Comparison of ENCODE assay signal across 1 cellular context in the genomic region with DNA sequence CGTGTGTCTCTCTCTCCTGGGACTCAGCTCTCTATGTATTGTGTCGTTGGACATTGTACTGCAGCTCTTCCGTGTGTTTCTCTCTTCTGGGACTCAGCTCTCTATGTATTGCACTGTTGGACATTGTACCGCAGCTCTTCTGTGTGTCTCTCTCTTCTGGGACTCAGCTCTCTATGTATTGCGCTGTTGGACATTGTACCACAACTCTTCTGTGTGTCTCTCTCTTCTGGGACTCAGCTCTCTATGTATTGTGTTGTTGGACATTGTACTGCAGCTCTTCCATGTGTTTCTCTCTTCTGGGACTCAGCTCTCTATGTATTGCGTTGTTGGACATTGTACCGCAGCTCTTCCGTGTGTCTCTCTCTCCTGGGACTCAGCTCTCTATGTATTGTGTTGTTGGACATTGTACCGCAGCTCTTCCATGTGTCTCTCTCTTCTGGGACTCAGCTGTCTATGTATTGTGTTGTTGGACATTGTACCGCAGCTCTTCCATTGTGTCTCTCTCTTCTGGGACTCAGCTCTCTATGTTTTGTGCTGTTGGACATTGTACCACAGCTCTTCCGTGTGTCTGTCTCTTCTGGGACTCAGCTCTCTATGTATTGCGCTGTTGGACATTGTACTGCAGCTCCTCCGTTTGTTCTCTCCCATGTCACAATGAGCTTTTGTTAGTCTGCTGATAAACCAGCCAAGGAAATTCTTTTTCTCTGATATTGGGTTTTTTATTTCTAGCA.
TF ChIP-seq lines count a peak whose summit lies in the region.

No MANE protein-coding gene starts in this region.

TF ChIP-seq in HepG2, 621 proteins besides CTCF, POLR2A, EP300 and RAD21 (continued from another document and continues in another):
- TF ChIP-seq, protein P1, sequence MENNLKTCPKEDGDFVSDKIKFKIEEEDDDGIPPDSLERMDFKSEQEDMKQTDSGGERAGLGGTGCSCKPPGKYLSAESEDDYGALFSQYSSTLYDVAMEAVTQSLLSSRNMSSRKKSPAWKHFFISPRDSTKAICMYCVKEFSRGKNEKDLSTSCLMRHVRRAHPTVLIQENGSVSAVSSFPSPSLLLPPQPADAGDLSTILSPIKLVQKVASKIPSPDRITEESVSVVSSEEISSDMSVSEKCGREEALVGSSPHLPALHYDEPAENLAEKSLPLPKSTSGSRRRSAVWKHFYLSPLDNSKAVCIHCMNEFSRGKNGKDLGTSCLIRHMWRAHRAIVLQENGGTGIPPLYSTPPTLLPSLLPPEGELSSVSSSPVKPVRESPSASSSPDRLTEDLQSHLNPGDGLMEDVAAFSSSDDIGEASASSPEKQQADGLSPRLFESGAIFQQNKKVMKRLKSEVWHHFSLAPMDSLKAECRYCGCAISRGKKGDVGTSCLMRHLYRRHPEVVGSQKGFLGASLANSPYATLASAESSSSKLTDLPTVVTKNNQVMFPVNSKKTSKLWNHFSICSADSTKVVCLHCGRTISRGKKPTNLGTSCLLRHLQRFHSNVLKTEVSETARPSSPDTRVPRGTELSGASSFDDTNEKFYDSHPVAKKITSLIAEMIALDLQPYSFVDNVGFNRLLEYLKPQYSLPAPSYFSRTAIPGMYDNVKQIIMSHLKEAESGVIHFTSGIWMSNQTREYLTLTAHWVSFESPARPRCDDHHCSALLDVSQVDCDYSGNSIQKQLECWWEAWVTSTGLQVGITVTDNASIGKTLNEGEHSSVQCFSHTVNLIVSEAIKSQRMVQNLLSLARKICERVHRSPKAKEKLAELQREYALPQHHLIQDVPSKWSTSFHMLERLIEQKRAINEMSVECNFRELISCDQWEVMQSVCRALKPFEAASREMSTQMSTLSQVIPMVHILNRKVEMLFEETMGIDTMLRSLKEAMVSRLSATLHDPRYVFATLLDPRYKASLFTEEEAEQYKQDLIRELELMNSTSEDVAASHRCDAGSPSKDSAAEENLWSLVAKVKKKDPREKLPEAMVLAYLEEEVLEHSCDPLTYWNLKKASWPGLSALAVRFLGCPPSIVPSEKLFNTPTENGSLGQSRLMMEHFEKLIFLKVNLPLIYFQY (CRISPR knock-in tag; IDR thresholded peaks at IDR 0.05; ENCODE audit: borderline replicate concordance), result no peak
- TF ChIP-seq ATF1 (CRISPR knock-in tag; IDR thresholded peaks at IDR 0.05), result peak; percentile 50; the same call in 1 of the 2 replicates
- TF ChIP-seq, protein P2, sequence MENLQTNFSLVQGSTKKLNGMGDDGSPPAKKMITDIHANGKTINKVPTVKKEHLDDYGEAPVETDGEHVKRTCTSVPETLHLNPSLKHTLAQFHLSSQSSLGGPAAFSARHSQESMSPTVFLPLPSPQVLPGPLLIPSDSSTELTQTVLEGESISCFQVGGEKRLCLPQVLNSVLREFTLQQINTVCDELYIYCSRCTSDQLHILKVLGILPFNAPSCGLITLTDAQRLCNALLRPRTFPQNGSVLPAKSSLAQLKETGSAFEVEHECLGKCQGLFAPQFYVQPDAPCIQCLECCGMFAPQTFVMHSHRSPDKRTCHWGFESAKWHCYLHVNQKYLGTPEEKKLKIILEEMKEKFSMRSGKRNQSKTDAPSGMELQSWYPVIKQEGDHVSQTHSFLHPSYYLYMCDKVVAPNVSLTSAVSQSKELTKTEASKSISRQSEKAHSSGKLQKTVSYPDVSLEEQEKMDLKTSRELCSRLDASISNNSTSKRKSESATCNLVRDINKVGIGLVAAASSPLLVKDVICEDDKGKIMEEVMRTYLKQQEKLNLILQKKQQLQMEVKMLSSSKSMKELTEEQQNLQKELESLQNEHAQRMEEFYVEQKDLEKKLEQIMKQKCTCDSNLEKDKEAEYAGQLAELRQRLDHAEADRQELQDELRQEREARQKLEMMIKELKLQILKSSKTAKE (CRISPR knock-in tag; IDR thresholded peaks at IDR 0.05; ENCODE audit: borderline replicate concordance), result peak; percentile 10; the same call in 1 of the 2 replicates
- no peak for TF ChIP-seq ZFYVE20 (CRISPR knock-in tag; IDR thresholded peaks at IDR 0.05; ENCODE audit: borderline replicate concordance, low read depth)
- TF ChIP-seq ZNF24 (IDR thresholded peaks at IDR 0.05), result no peak
- TF ChIP-seq STAG1 (CRISPR knock-in tag; IDR thresholded peaks at IDR 0.05), result no peak
- TF ChIP-seq TEAD3 (CRISPR knock-in tag; optimal IDR thresholded peaks at IDR 0.05; ENCODE audit: borderline replicate concordance), result no peak
- TF ChIP-seq ZNF180 (CRISPR knock-in tag; IDR thresholded peaks at IDR 0.05; ENCODE audit: borderline replicate concordance, low read depth), result no peak
- no peak for TF ChIP-seq AGO2 (optimal IDR thresholded peaks at IDR 0.05; ENCODE audit: low read depth, low read length)
- TF ChIP-seq, protein P3, sequence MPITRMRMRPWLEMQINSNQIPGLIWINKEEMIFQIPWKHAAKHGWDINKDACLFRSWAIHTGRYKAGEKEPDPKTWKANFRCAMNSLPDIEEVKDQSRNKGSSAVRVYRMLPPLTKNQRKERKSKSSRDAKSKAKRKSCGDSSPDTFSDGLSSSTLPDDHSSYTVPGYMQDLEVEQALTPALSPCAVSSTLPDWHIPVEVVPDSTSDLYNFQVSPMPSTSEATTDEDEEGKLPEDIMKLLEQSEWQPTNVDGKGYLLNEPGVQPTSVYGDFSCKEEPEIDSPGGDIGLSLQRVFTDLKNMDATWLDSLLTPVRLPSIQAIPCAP (CRISPR knock-in tag; IDR thresholded peaks at IDR 0.05; ENCODE audit: low read depth), result no peak
- TF ChIP-seq PHF8 (CRISPR knock-in tag; IDR thresholded peaks at IDR 0.05), result no peak
- no peak; the same call in 1 of the 2 replicates for TF ChIP-seq RXRB (CRISPR knock-in tag; IDR thresholded peaks at IDR 0.05; ENCODE audit: borderline replicate concordance)
- TF ChIP-seq, protein P4, sequence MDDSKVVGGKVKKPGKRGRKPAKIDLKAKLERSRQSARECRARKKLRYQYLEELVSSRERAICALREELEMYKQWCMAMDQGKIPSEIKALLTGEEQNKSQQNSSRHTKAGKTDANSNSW (CRISPR knock-in tag; IDR thresholded peaks at IDR 0.05; ENCODE audit: borderline replicate concordance), result no peak
- TF ChIP-seq PCBP2 (optimal IDR thresholded peaks at IDR 0.05; ENCODE audit: low read depth, low read length, poor library complexity, severe bottlenecking), result no peak
- no peak for TF ChIP-seq HOXA5 (CRISPR knock-in tag; IDR thresholded peaks at IDR 0.05)
- TF ChIP-seq, protein P5, sequence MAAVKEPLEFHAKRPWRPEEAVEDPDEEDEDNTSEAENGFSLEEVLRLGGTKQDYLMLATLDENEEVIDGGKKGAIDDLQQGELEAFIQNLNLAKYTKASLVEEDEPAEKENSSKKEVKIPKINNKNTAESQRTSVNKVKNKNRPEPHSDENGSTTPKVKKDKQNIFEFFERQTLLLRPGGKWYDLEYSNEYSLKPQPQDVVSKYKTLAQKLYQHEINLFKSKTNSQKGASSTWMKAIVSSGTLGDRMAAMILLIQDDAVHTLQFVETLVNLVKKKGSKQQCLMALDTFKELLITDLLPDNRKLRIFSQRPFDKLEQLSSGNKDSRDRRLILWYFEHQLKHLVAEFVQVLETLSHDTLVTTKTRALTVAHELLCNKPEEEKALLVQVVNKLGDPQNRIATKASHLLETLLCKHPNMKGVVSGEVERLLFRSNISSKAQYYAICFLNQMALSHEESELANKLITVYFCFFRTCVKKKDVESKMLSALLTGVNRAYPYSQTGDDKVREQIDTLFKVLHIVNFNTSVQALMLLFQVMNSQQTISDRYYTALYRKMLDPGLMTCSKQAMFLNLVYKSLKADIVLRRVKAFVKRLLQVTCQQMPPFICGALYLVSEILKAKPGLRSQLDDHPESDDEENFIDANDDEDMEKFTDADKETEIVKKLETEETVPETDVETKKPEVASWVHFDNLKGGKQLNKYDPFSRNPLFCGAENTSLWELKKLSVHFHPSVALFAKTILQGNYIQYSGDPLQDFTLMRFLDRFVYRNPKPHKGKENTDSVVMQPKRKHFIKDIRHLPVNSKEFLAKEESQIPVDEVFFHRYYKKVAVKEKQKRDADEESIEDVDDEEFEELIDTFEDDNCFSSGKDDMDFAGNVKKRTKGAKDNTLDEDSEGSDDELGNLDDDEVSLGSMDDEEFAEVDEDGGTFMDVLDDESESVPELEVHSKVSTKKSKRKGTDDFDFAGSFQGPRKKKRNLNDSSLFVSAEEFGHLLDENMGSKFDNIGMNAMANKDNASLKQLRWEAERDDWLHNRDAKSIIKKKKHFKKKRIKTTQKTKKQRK (IDR thresholded peaks at IDR 0.05; ENCODE audit: low read length), result no peak
- TF ChIP-seq ZNF775 (CRISPR knock-in tag; IDR thresholded peaks at IDR 0.05; ENCODE audit: borderline replicate concordance), result no peak
- TF ChIP-seq SOX6 (IDR thresholded peaks at IDR 0.05), result peak; percentile 100
- peak; percentile 96 for TF ChIP-seq SOX6 (CRISPR knock-in tag; IDR thresholded peaks at IDR 0.05)
- no peak for TF ChIP-seq ZNF282 (IDR thresholded peaks at IDR 0.05; ENCODE audit: partially characterized antibody)
- peak; percentile 83 for TF ChIP-seq CBX1 (IDR thresholded peaks at IDR 0.05; ENCODE audit: low read depth)
- TF ChIP-seq MTA3 (CRISPR knock-in tag; IDR thresholded peaks at IDR 0.05), result no peak
- peak; percentile 25; the same call in 1 of the 2 replicates for TF ChIP-seq ELF3 (CRISPR knock-in tag; IDR thresholded peaks at IDR 0.05)
- TF ChIP-seq MXD4 (CRISPR knock-in tag; IDR thresholded peaks at IDR 0.05), result 0 out of 2 replicates have a peak, but pooled peaks have one; percentile 39
- TF ChIP-seq, protein P6, sequence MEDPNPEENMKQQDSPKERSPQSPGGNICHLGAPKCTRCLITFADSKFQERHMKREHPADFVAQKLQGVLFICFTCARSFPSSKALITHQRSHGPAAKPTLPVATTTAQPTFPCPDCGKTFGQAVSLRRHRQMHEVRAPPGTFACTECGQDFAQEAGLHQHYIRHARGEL (CRISPR knock-in tag; IDR thresholded peaks at IDR 0.05), result no peak
- 0 out of 2 replicates have a peak, but pooled peaks have one; percentile 43 for TF ChIP-seq SAFB2 (CRISPR knock-in tag; IDR thresholded peaks at IDR 0.05; ENCODE audit: borderline replicate concordance, low read depth)
- no peak for TF ChIP-seq NFIB (CRISPR knock-in tag; IDR thresholded peaks at IDR 0.05; ENCODE audit: borderline replicate concordance)
- TF ChIP-seq ZNF674 (CRISPR knock-in tag; IDR thresholded peaks at IDR 0.05; ENCODE audit: low read depth), result no peak
- TF ChIP-seq CEBPB (IDR thresholded peaks at IDR 0.05; ENCODE audit: borderline replicate concordance, low read depth, low read length), result peak; percentile 55
- peak; percentile 92 for TF ChIP-seq FOXP1 (IDR thresholded peaks at IDR 0.05)
- TF ChIP-seq FOXP1 (CRISPR knock-in tag; IDR thresholded peaks at IDR 0.05), result peak; percentile 6; the same call in 1 of the 2 replicates
- TF ChIP-seq, protein P7, sequence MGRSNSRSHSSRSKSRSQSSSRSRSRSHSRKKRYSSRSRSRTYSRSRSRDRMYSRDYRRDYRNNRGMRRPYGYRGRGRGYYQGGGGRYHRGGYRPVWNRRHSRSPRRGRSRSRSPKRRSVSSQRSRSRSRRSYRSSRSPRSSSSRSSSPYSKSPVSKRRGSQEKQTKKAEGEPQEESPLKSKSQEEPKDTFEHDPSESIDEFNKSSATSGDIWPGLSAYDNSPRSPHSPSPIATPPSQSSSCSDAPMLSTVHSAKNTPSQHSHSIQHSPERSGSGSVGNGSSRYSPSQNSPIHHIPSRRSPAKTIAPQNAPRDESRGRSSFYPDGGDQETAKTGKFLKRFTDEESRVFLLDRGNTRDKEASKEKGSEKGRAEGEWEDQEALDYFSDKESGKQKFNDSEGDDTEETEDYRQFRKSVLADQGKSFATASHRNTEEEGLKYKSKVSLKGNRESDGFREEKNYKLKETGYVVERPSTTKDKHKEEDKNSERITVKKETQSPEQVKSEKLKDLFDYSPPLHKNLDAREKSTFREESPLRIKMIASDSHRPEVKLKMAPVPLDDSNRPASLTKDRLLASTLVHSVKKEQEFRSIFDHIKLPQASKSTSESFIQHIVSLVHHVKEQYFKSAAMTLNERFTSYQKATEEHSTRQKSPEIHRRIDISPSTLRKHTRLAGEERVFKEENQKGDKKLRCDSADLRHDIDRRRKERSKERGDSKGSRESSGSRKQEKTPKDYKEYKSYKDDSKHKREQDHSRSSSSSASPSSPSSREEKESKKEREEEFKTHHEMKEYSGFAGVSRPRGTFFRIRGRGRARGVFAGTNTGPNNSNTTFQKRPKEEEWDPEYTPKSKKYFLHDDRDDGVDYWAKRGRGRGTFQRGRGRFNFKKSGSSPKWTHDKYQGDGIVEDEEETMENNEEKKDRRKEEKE (IDR thresholded peaks at IDR 0.05), result no peak
- TF ChIP-seq GTF3A (CRISPR knock-in tag; conservative IDR thresholded peaks at IDR 0.05), result no peak
- no peak for TF ChIP-seq HOXD1 (CRISPR knock-in tag; IDR thresholded peaks at IDR 0.05)
- TF ChIP-seq, protein P8, sequence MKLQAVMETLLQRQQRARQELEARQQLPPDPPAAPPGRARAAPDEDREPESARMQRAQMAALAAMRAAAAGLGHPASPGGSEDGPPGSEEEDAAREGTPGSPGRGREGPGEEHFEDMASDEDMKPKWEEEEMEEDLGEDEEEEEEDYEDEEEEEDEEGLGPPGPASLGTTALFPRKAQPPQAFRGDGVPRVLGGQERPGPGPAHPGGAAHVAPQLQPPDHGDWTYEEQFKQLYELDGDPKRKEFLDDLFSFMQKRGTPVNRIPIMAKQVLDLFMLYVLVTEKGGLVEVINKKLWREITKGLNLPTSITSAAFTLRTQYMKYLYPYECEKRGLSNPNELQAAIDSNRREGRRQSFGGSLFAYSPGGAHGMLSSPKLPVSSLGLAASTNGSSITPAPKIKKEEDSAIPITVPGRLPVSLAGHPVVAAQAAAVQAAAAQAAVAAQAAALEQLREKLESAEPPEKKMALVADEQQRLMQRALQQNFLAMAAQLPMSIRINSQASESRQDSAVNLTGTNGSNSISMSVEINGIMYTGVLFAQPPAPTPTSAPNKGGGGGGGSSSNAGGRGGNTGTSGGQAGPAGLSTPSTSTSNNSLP (IDR thresholded peaks at IDR 0.05; ENCODE audit: low read depth, low read length), result no peak
- no peak for TF ChIP-seq ISX (CRISPR knock-in tag; conservative IDR thresholded peaks at IDR 0.05)
- TF ChIP-seq, protein P9, sequence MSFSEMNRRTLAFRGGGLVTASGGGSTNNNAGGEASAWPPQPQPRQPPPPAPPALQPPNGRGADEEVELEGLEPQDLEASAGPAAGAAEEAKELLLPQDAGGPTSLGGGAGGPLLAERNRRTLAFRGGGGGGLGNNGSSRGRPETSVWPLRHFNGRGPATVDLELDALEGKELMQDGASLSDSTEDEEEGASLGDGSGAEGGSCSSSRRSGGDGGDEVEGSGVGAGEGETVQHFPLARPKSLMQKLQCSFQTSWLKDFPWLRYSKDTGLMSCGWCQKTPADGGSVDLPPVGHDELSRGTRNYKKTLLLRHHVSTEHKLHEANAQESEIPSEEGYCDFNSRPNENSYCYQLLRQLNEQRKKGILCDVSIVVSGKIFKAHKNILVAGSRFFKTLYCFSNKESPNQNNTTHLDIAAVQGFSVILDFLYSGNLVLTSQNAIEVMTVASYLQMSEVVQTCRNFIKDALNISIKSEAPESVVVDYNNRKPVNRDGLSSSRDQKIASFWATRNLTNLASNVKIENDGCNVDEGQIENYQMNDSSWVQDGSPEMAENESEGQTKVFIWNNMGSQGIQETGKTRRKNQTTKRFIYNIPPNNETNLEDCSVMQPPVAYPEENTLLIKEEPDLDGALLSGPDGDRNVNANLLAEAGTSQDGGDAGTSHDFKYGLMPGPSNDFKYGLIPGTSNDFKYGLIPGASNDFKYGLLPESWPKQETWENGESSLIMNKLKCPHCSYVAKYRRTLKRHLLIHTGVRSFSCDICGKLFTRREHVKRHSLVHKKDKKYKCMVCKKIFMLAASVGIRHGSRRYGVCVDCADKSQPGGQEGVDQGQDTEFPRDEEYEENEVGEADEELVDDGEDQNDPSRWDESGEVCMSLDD (CRISPR knock-in tag; IDR thresholded peaks at IDR 0.05; ENCODE audit: borderline replicate concordance), result no peak
- no peak for TF ChIP-seq ZNF598 (CRISPR knock-in tag; IDR thresholded peaks at IDR 0.05; ENCODE audit: borderline replicate concordance)
- TF ChIP-seq SYNCRIP (IDR thresholded peaks at IDR 0.05; ENCODE audit: insufficient read depth, low read depth, low read length), result no peak
- TF ChIP-seq EHMT2 (IDR thresholded peaks at IDR 0.05; ENCODE audit: borderline replicate concordance, low read depth, low read length), result peak; percentile 34; the same call in 1 of the 2 replicates
- TF ChIP-seq ZNF382 (CRISPR knock-in tag; IDR thresholded peaks at IDR 0.05; ENCODE audit: borderline replicate concordance), result no peak
- no peak for TF ChIP-seq ZNF501 (CRISPR knock-in tag; IDR thresholded peaks at IDR 0.05)
